21 cellular contexts compared by ENCODE assay signal in the genomic region with DNA sequence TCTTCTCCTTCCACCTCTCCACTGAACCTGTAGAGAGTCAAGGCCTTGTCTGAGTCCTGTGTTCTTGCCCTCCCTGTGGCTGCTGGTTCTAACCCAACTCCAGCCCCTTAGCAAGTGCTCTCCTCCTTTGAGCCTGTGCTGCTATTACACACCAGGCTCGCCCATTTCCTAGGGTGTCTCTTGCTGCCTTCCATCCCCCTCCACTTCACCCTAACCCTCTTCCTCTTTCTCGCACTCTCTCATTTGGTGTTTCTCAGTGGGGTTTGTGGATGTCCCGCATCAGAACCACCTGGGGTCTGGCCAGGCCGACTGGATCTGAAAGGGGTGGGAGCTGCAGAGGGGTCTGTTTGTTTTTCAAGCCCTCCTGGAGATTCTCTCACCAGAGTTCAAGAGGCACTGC.
DNase-seq lines count a peak whose midpoint lies in the region; ATAC-seq and TF ChIP-seq lines count a peak whose summit lies in the region.
"Had no signal": no experiment of that assay in that cellular context is flagged by ENCODE, and none has a peak within 500 bp of the region (broad histone marks: within the 10 kb centered on the region; RNA-seq: fewer than 3 reads in every experiment).

No MANE protein-coding gene starts in this region.

- no peak overlapping the region for H3K23ac ChIP-seq in neuronal stem cell (ENCODE audit: low read depth, low read length, poor library complexity)

- peaks cover 6 to 22% of the 10 kb centered on the region in 2 donors for H3K4me1 ChIP-seq in neuronal stem cell (ENCODE audit: control insufficient read depth in 2 of 2, insufficient read depth in 1 of 2, low read depth in 1 of 2, low read length in 2 of 2)
- H3K4me1 ChIP-seq in tibial artery: peaks cover 0 to 33% (median 22%) of the 10 kb centered on the region in 4 donors

- no peak overlapping the region for H3K4me2 ChIP-seq in neuronal stem cell (ENCODE audit: insufficient read depth, low read length, poor library complexity, severe bottlenecking)

- no peak overlapping the region for H3K14ac ChIP-seq in neuronal stem cell (ENCODE audit: low read length)

- peaks cover 1% of the 10 kb centered on the region for H3K4me1 Mint-ChIP-seq in T-helper 1 cell treated with Interleukin-12 subunit alpha and Interleukin-12 subunit beta and Interleukin-4 antibody, amounts not matched to agents 30 μg/mL and 1 μg/mL, for 36 hours (ENCODE audit: low read depth)
- peaks cover 41% of the 10 kb centered on the region for H3K4me1 Mint-ChIP-seq in brain
- peaks cover 13% of the 10 kb centered on the region for H3K4me1 Mint-ChIP-seq in activated naive CD8-positive, alpha-beta T cell treated with anti-CD3 and anti-CD28 coated beads, Interleukin-2, amount 50 U/mL, for 24 hours
- H3K4me1 Mint-ChIP-seq: central memory CD8-positive, alpha-beta T cell had no signal

- no peak overlapping the region for H4K91ac ChIP-seq in neuronal stem cell (ENCODE audit: low read depth, low read length, poor library complexity)

- H3K9ac ChIP-seq in neuronal stem cell (ENCODE audit: low read depth, low read length, poor library complexity): no peak overlapping the region

- peak overlapping the region; percentile 71 for H3K27ac Mint-ChIP-seq in T-helper 1 cell treated with Interleukin-12 subunit alpha and Interleukin-12 subunit beta and Interleukin-4 antibody, amounts not matched to agents 30 μg/mL and 1 μg/mL, for 36 hours
- H3K27ac Mint-ChIP-seq in brain: peak overlapping the region in 3 of 5 experiments; percentile 94 to 98 (median 97)
- H3K27ac Mint-ChIP-seq in activated naive CD8-positive, alpha-beta T cell treated with anti-CD3 and anti-CD28 coated beads, Interleukin-2, amount 50 U/mL, for 24 hours: no peak overlapping the region

- no CpG with 5 or more reads among the region's 4 CpGs for WGBS in neuronal stem cell (ENCODE audit: extremely low coverage in 2 of 2, insufficient read length in 2 of 2, insufficient replicate concordance in 1 of 2), 2 donors

- peaks cover 5% of the 10 kb centered on the region for H3K36me3 Mint-ChIP-seq in T-helper 1 cell treated with Interleukin-12 subunit alpha and Interleukin-12 subunit beta and Interleukin-4 antibody, amounts not matched to agents 30 μg/mL and 1 μg/mL, for 36 hours (ENCODE audit: low read depth)
- peaks cover 3% of the 10 kb centered on the region for H3K36me3 Mint-ChIP-seq in brain
- H3K36me3 Mint-ChIP-seq in activated naive CD8-positive, alpha-beta T cell treated with anti-CD3 and anti-CD28 coated beads, Interleukin-2, amount 50 U/mL, for 24 hours (ENCODE audit: low read depth): no peaks in the 10 kb centered on the region

- H3K27me3 ChIP-seq in neuronal stem cell (ENCODE audit: control insufficient read depth in 3 of 3, insufficient read depth in 3 of 3, low read depth in 1 of 3, low read length in 3 of 3) (no peaks in the 10 kb centered on the region), tibial artery (no peaks in the 10 kb centered on the region)
- H3K27me3 ChIP-seq: esophagus squamous epithelium had no signal

- no peak overlapping the region for H4K8ac ChIP-seq in neuronal stem cell (ENCODE audit: low read depth, low read length)

- no peak overlapping the region for H3K4me3 Mint-ChIP-seq in T-helper 1 cell treated with Interleukin-12 subunit alpha and Interleukin-12 subunit beta and Interleukin-4 antibody, amounts not matched to agents 30 μg/mL and 1 μg/mL, for 36 hours
- H3K4me3 Mint-ChIP-seq in brain: no peak overlapping the region
- no peak overlapping the region for H3K4me3 Mint-ChIP-seq in activated naive CD8-positive, alpha-beta T cell treated with anti-CD3 and anti-CD28 coated beads, Interleukin-2, amount 50 U/mL, for 24 hours
- H3K4me3 Mint-ChIP-seq: central memory CD8-positive, alpha-beta T cell had no signal

- no peak overlapping the region for H2AK5ac ChIP-seq in neuronal stem cell (ENCODE audit: low read depth, low read length)

- H3K79me1 ChIP-seq in neuronal stem cell (ENCODE audit: low read depth, low read length): no peaks in the 10 kb centered on the region

- DNase-seq in T-helper 1 cell (no peak), NOMO-1 (lab: John Stamatoyannopoulos, UW; ENCODE audit: unreplicated experiment in 2 of 2) (peak; percentile 48 to 53), neuronal stem cell (ENCODE audit: low spot score) (no peak), tibial artery (no peak), pons (ENCODE audit: low spot score) (no peak)
- DNase-seq in activated naive CD8-positive, alpha-beta T cell treated with anti-CD3 and anti-CD28 coated beads, Interleukin-2, amount 50 U/mL, for 24 hours: no peak
- DNase-seq: 8988T; activated CD4-positive, CD25-positive, alpha-beta regulatory T cell; activated effector memory CD4-positive, alpha-beta T cell treated with anti-CD3 and anti-CD28 coated beads, Interleukin-2, amount 50 U/mL, for 16 hours; effector CD8-positive, alpha-beta T cell; esophagus squamous epithelium; GF-D8; Karpas-422; NCI-H1417 treated with DMSO at 0.1 percent for 48 hours; NCI-H2171; stimulated activated CD4-positive, alpha-beta T cell treated with anti-CD3 and anti-CD28 coated beads, Interleukin-4, amount 100 ng/mL, for 24 hours had no signal

- no peak for ATAC-seq in activated naive CD8-positive, alpha-beta T cell treated with anti-CD3 and anti-CD28 coated beads, Interleukin-2, amount 50 U/mL, for 24 hours
- ATAC-seq: left lobe of liver had no signal

- no peak overlapping the region for H3K27ac ChIP-seq in neuronal stem cell (replicated peaks; ENCODE audit: low read length)
- H3K27ac ChIP-seq in tibial artery: no peak overlapping the region
- H3K27ac ChIP-seq: prostate gland had no signal

- no peak overlapping the region for H2AFZ ChIP-seq in neuronal stem cell (ENCODE audit: low read length)

- H2BK5ac ChIP-seq in neuronal stem cell (ENCODE audit: low read length): no peak overlapping the region

- H3K36me3 ChIP-seq in neuronal stem cell (replicated peaks in 1 of 2; ENCODE audit: control insufficient read depth in 2 of 2, insufficient read depth in 2 of 2, low read length in 2 of 2): no peaks in the 10 kb centered on the region
- H3K36me3 ChIP-seq in tibial artery: no peaks in the 10 kb centered on the region
- H3K36me3 ChIP-seq: esophagus squamous epithelium, prostate gland had no signal

- H3K4ac ChIP-seq in neuronal stem cell (ENCODE audit: low read length): no peak overlapping the region

- H2BK120ac ChIP-seq in neuronal stem cell (ENCODE audit: low read depth, low read length): no peak overlapping the region

- intact Hi-C loops in tibial artery (cut with DNase I; ENCODE audit: low total_unique reads): loop anchor here (10.0 kb wide), 2 partner anchors 158 to 428 kb away; a partner anchor contains a TSS

- H3K4me3 ChIP-seq in neuronal stem cell (ENCODE audit: low read length in 2 of 2) (no peak overlapping the region), tibial artery (no peak overlapping the region)
- H3K4me3 ChIP-seq: esophagus squamous epithelium, prostate gland had no signal

- no peaks in the 10 kb centered on the region for H3K27me3 Mint-ChIP-seq in T-helper 1 cell treated with Interleukin-12 subunit alpha and Interleukin-12 subunit beta and Interleukin-4 antibody, amounts not matched to agents 30 μg/mL and 1 μg/mL, for 36 hours (ENCODE audit: low read depth)
- peaks cover 3% of the 10 kb centered on the region for H3K27me3 Mint-ChIP-seq in brain
- H3K27me3 Mint-ChIP-seq in activated naive CD8-positive, alpha-beta T cell treated with anti-CD3 and anti-CD28 coated beads, Interleukin-2, amount 50 U/mL, for 24 hours: peaks cover 2% of the 10 kb centered on the region
- H3K27me3 Mint-ChIP-seq: central memory CD8-positive, alpha-beta T cell had no signal

- H2BK15ac ChIP-seq in neuronal stem cell (ENCODE audit: low read length): no peak overlapping the region

- TF ChIP-seq CTCF in brain (conservative IDR thresholded peaks at IDR 0.05) (no peak), tibial artery (IDR thresholded peaks at IDR 0.05) (no peak)

- H3K9me3 Mint-ChIP-seq in T-helper 1 cell treated with Interleukin-12 subunit alpha and Interleukin-12 subunit beta and Interleukin-4 antibody, amounts not matched to agents 30 μg/mL and 1 μg/mL, for 36 hours: peaks cover 9% of the 10 kb centered on the region
- peaks cover 4 to 11% (median 5%) of the 10 kb centered on the region in 5 experiments for H3K9me3 Mint-ChIP-seq in brain
- H3K9me3 Mint-ChIP-seq in activated naive CD8-positive, alpha-beta T cell treated with anti-CD3 and anti-CD28 coated beads, Interleukin-2, amount 50 U/mL, for 24 hours: peaks cover 7% of the 10 kb centered on the region

- peak overlapping the region; percentile 66 for H3K18ac ChIP-seq in neuronal stem cell (ENCODE audit: low read length)

- no peak overlapping the region for H2BK12ac ChIP-seq in neuronal stem cell (ENCODE audit: low read length)

- H3K9me3 ChIP-seq in neuronal stem cell (replicated peaks in 1 of 2; ENCODE audit: control insufficient read depth in 2 of 2, insufficient read depth in 1 of 2, low read depth in 1 of 2, low read length in 2 of 2) (peaks cover 2 to 7% of the 10 kb centered on the region in 2 donors), tibial artery (peaks cover 0 to 9% (median 0%) of the 10 kb centered on the region in 3 donors)
- H3K9me3 ChIP-seq: esophagus squamous epithelium, prostate gland had no signal

Comparison
In these comparisons a context has a peak if more than half of its experiments do, and no peak if none do; other contexts are left out.
1. DNase-seq: peak in NOMO-1 (2 of 2); none in T-helper 1 cell (0 of 5), neuronal stem cell (single experiment), tibial artery (0 of 2), pons (single experiment) and activated naive CD8-positive, alpha-beta T cell treated with anti-CD3 and anti-CD28 coated beads, Interleukin-2, amount 50 U/mL, for 24 hours (single experiment).